In the genomic region with DNA sequence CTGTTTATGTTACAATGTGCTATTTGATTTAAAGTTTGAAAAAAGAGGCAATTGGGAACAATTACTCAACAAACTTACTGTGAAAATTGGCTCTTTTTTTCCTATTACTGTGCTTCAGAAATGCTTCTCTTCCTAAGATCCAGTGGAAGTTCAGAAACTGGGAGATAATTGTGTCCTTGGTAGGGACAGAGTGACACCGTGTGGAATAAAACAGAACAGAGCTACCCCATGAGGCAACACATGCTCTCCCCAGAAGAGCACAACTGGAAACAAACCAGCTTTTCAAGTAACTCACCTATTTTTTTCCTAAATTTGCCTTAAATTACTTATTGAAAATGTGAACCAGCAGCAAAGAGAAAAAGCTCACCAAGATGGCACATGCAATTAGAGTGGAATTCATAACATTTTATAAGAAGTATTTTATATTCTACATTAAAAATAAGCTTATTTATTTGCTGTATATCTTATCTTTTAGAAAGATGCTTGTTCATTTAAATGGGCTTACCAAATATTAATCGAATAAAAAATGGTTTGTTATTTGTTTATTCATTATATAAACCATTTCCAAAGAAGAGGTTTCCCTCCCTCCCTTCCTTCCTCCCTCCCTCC, we compare ENCODE assay signal across 8 cellular contexts.
DNase-seq lines count a peak whose midpoint lies in the region; ATAC-seq lines count a peak whose summit lies in the region.

No MANE protein-coding gene starts in this region.

- DNase-seq in Ammon's horn (ENCODE audit: low spot score), result peak; percentile 85
- DNase-seq in LoVo (ENCODE audit: low spot score), result peak; percentile 23
- DNase-seq in anterior cingulate cortex (lab: John Stamatoyannopoulos, UW), result peak in 30 of 58 donors; percentile 0 to 63 (median 12)
- DNase-seq in hepatic stellate cell (ENCODE audit: low spot score), result peak; percentile 67
- DNase-seq in smooth muscle cell of the brain vasculature (ENCODE audit: low read depth, low spot score), result peak; percentile 47

- ATAC-seq in HG03354 (IDR thresholded peaks at IDR 0.05; ENCODE audit: poor library complexity, severe bottlenecking, unreplicated experiment) (no peak), HG03135 (IDR thresholded peaks at IDR 0.05; ENCODE audit: unreplicated experiment) (no peak), GM18519 (IDR thresholded peaks at IDR 0.05; ENCODE audit: low FRiP score, unreplicated experiment) (no peak)

Comparison
In these comparisons a context has a peak if more than half of its experiments do, and no peak if none do; other contexts are left out.
1. DNase-seq: peak in every context shown above with its lines; median percentile 85 in Ammon's horn; 67 in hepatic stellate cell; 47 in smooth muscle cell of the brain vasculature; 23 in LoVo; 12 in anterior cingulate cortex.